ENCODE assay signal across 18 cellular contexts in the genomic region with DNA sequence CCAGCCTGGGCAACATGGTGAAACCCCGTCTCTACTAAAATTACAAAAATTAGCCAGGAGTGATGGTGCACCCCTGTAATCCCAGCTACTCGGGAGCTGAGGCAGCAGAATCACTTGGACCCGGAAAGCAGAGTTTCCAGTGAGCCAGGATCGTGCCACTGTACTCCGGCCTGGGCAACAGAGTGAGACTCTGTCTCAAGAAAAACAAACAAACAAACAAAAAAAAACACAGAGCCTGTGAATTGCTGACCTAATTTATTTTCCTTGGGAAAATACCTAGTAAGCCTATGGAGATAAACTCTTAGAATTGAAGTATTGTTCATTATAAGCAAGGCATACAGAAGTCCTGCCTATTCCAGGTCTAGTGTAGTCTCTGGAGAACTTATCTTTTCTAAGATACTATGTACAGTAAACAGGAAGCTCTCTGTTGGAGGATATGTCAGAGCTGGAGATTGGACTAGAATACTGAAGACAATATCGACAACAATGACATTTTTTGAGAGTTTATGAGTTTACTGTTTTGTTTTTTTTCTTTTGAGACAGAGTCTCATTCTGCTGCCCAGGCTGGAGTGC. TPM values are rescaled to one million over a fixed set of nuclear protein-coding genes. Genes with fewer than 3 reads are reported as not detected.
DNase-seq lines count a peak whose midpoint lies in the region; ATAC-seq, FAIRE-seq and TF ChIP-seq lines count a peak whose summit lies in the region.
"Had no signal": no experiment of that assay in that cellular context is flagged by ENCODE, and none has a peak within 500 bp of the region (broad histone marks: within the 10 kb centered on the region; RNA-seq: fewer than 3 reads in every experiment).

No MANE protein-coding gene starts in this region.

- H3K4me1 ChIP-seq in subcutaneous abdominal adipose tissue (ENCODE audit: control insufficient read depth in 5 of 5, insufficient read depth in 5 of 5, low read length in 5 of 5): peaks cover 0 to 15% (median 13%) of the 10 kb centered on the region in 5 donors

- no peaks in the 10 kb centered on the region for H3K27me3 Mint-ChIP-seq in chondrocyte (ENCODE audit: low read depth)
- no peaks in the 10 kb centered on the region for H3K27me3 Mint-ChIP-seq in memory B cell
- H3K27me3 Mint-ChIP-seq: activated CD4-positive, alpha-beta memory T cell treated with anti-CD3 and anti-CD28 coated beads for 36 hours had no signal

- peaks cover 0 to 6% (median 4%) of the 10 kb centered on the region in 5 donors for H3K36me3 ChIP-seq in subcutaneous abdominal adipose tissue (ENCODE audit: control insufficient read depth in 5 of 5, insufficient read depth in 5 of 5, low read length in 5 of 5)

- peak; percentile 27 for DNase-seq in activated effector memory CD4-positive, alpha-beta T cell treated with anti-CD3 and anti-CD28 coated beads, Interleukin-2, amount 50 U/mL, for 16 hours
- no peak for DNase-seq in activated effector memory CD4-positive, alpha-beta T cell treated with Interleukin-2 at 50 U/mL for 16 hours
- no peak for DNase-seq in chondrocyte (ENCODE audit: low spot score)
- no peak for DNase-seq in memory B cell (ENCODE audit: low spot score in 2 of 2)
- DNase-seq in NCI-H1694 treated with DMSO at 0.1 percent for 48 hours (lab: John Stamatoyannopoulos, UW): no peak
- no peak for DNase-seq in GM03348 (ENCODE audit: low spot score)
- DNase-seq in GM19239 (ENCODE audit: insufficient read length, low spot score): no peak
- DNase-seq: activated CD4-positive, alpha-beta memory T cell treated with anti-CD3 and anti-CD28 coated beads for 36 hours; amniotic stem cell; NCI-H2081 treated with DMSO at 0.1 percent for 48 hours; NCI-H524; nucleus accumbens; upper lobe of left lung had no signal

- peak overlapping the region in 1 of 5 donors; percentile 62 for H3K9ac ChIP-seq in subcutaneous abdominal adipose tissue (ENCODE audit: low read length in 5 of 5)

- H3K4me3 Mint-ChIP-seq in chondrocyte (ENCODE audit: unreplicated experiment): no peak overlapping the region
- H3K4me3 Mint-ChIP-seq in memory B cell: no peak overlapping the region
- H3K4me3 Mint-ChIP-seq: activated CD4-positive, alpha-beta memory T cell treated with anti-CD3 and anti-CD28 coated beads for 36 hours had no signal

- no peak for ATAC-seq in memory B cell (ENCODE audit: low read depth)

- H3K4me1 Mint-ChIP-seq in chondrocyte (ENCODE audit: low read depth) (peaks cover 25% of the 10 kb centered on the region), memory B cell (peaks cover 8% of the 10 kb centered on the region)

- no peaks in the 10 kb centered on the region for H3K9me3 ChIP-seq in subcutaneous abdominal adipose tissue (ENCODE audit: control insufficient read depth in 5 of 5, low read length in 5 of 5)
- H3K9me3 ChIP-seq: SJSA1, upper lobe of left lung had no signal

- H3K27ac Mint-ChIP-seq in chondrocyte (ENCODE audit: unreplicated experiment) (peak overlapping the region; percentile 8), memory B cell (peak overlapping the region; percentile 77)
- H3K27ac Mint-ChIP-seq: activated CD4-positive, alpha-beta memory T cell treated with anti-CD3 and anti-CD28 coated beads for 36 hours had no signal

- no peak for FAIRE-seq in GM19239 (lab: Jason Lieb, UNC)
- FAIRE-seq: A204.1, GM18507 had no signal

- peaks cover 3% of the 10 kb centered on the region for H3K36me3 Mint-ChIP-seq in chondrocyte (ENCODE audit: low read depth)
- peaks cover 2% of the 10 kb centered on the region for H3K36me3 Mint-ChIP-seq in memory B cell

- no peaks in the 10 kb centered on the region for H3K27me3 ChIP-seq in subcutaneous abdominal adipose tissue (ENCODE audit: control insufficient read depth in 5 of 5, insufficient read depth in 4 of 5, low read length in 5 of 5)
- H3K27me3 ChIP-seq: SJSA1, upper lobe of left lung had no signal

- no peaks in the 10 kb centered on the region for H3K9me3 Mint-ChIP-seq in chondrocyte (ENCODE audit: low read depth)
- no peaks in the 10 kb centered on the region for H3K9me3 Mint-ChIP-seq in memory B cell
- H3K9me3 Mint-ChIP-seq: activated CD4-positive, alpha-beta memory T cell treated with anti-CD3 and anti-CD28 coated beads for 36 hours had no signal

- H3K4me3 ChIP-seq in subcutaneous abdominal adipose tissue (ENCODE audit: low read depth in 1 of 5, low read length in 5 of 5): no peak overlapping the region
- H3K4me3 ChIP-seq: SJSA1, upper lobe of left lung had no signal

- TF ChIP-seq CTCF in chondrocyte (IDR thresholded peaks at IDR 0.05): no peak

- H3K27ac ChIP-seq in subcutaneous abdominal adipose tissue (ENCODE audit: low read depth, low read length): peak overlapping the region; percentile 76
- H3K27ac ChIP-seq: C4-2B, SJSA1 had no signal

RNA-seq across cellular contexts. Expression of gene GTF2I, which starts 14.9 kb away (rescaled TPM):
- total RNA-seq in chondrocyte: 157 to 234 TPM (median 160 TPM) in 3 replicates
